8 cellular contexts compared by ENCODE assay signal in the genomic region with DNA sequence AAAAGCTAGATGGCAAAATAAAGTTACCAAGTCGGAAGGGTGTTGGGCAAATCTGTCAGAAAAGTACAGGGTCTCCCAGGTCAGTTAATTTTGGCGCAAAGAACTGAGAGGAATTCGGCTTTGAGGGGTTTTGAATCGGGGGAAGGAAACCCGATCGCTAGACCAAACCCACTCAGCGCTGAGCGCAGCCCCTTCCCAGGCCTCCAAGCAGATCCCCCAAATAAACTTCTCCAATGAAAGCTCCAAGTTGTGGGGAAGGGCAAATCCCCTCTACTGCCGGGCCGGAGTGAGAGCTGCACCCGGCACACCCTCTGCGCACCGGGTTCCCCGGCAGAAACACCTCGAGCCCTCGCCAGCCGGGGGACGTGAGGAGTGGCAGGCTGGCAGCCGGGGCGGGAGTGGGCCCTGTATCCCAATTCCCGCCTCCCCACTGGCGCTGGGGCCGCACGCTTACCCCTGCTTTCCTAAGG. TPM values are rescaled to one million over a fixed set of nuclear protein-coding genes. Genes with fewer than 3 reads are reported as not detected.
DNase-seq lines count a peak whose midpoint lies in the region; ATAC-seq lines count a peak whose summit lies in the region.

No MANE protein-coding gene starts in this region.

- H3K4me3 Mint-ChIP-seq in activated naive CD8-positive, alpha-beta T cell treated with anti-CD3 and anti-CD28 coated beads, Interleukin-2, amount 50 U/mL, for 24 hours, result peak overlapping the region; percentile 81

- H3K4me1 Mint-ChIP-seq in activated naive CD8-positive, alpha-beta T cell treated with anti-CD3 and anti-CD28 coated beads, Interleukin-2, amount 50 U/mL, for 24 hours, result peaks cover 15% of the 10 kb centered on the region

- H3K9me3 Mint-ChIP-seq in activated naive CD8-positive, alpha-beta T cell treated with anti-CD3 and anti-CD28 coated beads, Interleukin-2, amount 50 U/mL, for 24 hours, result no peaks in the 10 kb centered on the region

- no peak overlapping the region for H3K27ac Mint-ChIP-seq in activated naive CD8-positive, alpha-beta T cell treated with anti-CD3 and anti-CD28 coated beads, Interleukin-2, amount 50 U/mL, for 24 hours

- peaks cover 14% of the 10 kb centered on the region for H3K36me3 Mint-ChIP-seq in activated naive CD8-positive, alpha-beta T cell treated with anti-CD3 and anti-CD28 coated beads, Interleukin-2, amount 50 U/mL, for 24 hours (ENCODE audit: low read depth)

- DNase-seq in NCI-H2227 treated with DMSO at 0.1 percent for 48 hours (lab: John Stamatoyannopoulos, UW), result peak; percentile 79
- DNase-seq in activated naive CD8-positive, alpha-beta T cell treated with anti-CD3 and anti-CD28 coated beads, Interleukin-2, amount 50 U/mL, for 24 hours, result peak; percentile 39
- DNase-seq in iris pigment epithelial cell (ENCODE audit: low read depth), result peak; percentile 15
- DNase-seq in stimulated activated CD8-positive, alpha-beta memory T cell treated with anti-CD3 and anti-CD28 coated beads, Interleukin-2, amount 100 ng/mL, for 48 hours (ENCODE audit: low read depth in 2 of 2), result peak; percentile 9 to 17
- no peak for DNase-seq in NAMALWA (ENCODE audit: low spot score)
- no peak for DNase-seq in H4 (ENCODE audit: low spot score)

- ATAC-seq in GM18511 (IDR thresholded peaks at IDR 0.05; ENCODE audit: unreplicated experiment), result peak; percentile 6
- peak; percentile 4 for ATAC-seq in HG02588 (IDR thresholded peaks at IDR 0.05; ENCODE audit: unreplicated experiment)
- peak; percentile 47 for ATAC-seq in activated naive CD8-positive, alpha-beta T cell treated with anti-CD3 and anti-CD28 coated beads, Interleukin-2, amount 50 U/mL, for 24 hours

- H3K27me3 Mint-ChIP-seq in activated naive CD8-positive, alpha-beta T cell treated with anti-CD3 and anti-CD28 coated beads, Interleukin-2, amount 50 U/mL, for 24 hours, result peaks cover 36% of the 10 kb centered on the region

RNA-seq across cellular contexts. Expression of a gene that starts 0.4 kb away (rescaled TPM):
- total RNA-seq in H4 (2014; rRNA removed; shearing (Covaris generic)), result 12.5 and 16.6 TPM in 2 replicates

Comparison
In these comparisons a context has a peak if more than half of its experiments do, and no peak if none do; other contexts are left out.
1. DNase-seq: peak in NCI-H2227 treated with DMSO at 0.1 percent for 48 hours (single experiment), activated naive CD8-positive, alpha-beta T cell treated with anti-CD3 and anti-CD28 coated beads, Interleukin-2, amount 50 U/mL, for 24 hours (single experiment), iris pigment epithelial cell (single experiment) and stimulated activated CD8-positive, alpha-beta memory T cell treated with anti-CD3 and anti-CD28 coated beads, Interleukin-2, amount 100 ng/mL, for 48 hours (2 of 2); none in NAMALWA (single experiment) and H4 (single experiment).
2. Peak in every context shown above with its lines, with median percentiles within 50 percentile points of each other: ATAC-seq.